ENCODE assay signal across 20 cellular contexts in the genomic region with DNA sequence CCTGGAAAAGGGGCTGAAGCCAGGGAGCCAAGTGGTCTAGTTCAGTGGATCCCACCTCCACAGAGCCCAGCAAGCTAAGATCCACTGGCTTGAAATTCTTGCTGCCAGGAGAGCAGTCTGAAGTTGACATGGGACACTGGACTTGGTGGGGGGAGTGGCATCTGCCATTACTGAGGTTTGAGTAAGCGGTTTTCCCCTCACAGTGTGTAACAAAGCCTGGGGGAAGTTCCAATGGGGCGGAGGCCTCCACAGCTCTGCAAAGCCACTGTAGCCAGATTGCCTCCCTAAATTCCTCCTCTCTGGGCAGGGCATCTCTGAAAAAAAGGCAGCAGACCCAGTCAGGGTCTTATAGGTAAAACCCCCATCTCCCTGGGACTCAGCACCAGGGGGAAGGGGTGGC.
"Had no signal": no experiment of that assay in that cellular context is flagged by ENCODE, and none has a peak within 500 bp of the region (broad histone marks: within the 10 kb centered on the region; RNA-seq: fewer than 3 reads in every experiment).

No MANE protein-coding gene starts in this region.

- H3K27ac ChIP-seq: body of pancreas, epithelial cell of prostate, spleen, tibial artery had no signal

- H3K4me1 ChIP-seq: body of pancreas, spleen had no signal

- H3K36me3 ChIP-seq: spleen, tibial artery had no signal

- H3K4me3 ChIP-seq: body of pancreas, lung, spleen, tibial artery had no signal

- ATAC-seq: body of pancreas had no signal

- DNase-seq: activated CD4-positive, alpha-beta memory T cell treated with anti-CD3 and anti-CD28 coated beads, Interleukin-2, amount 10 ng/mL, durations not matched to agents 7 days and 5 days; activated CD4-positive, alpha-beta T cell treated with anti-CD3 and anti-CD28 coated beads for 48 hours; activated CD4-positive, CD25-positive, alpha-beta regulatory T cell; activated naive CD4-positive, alpha-beta T cell treated with Interleukin-2 at 50 U/mL for 16 hours; activated T-cell treated with anti-CD3 and anti-CD28 coated beads, Interleukin-2, amount 50 U/mL, for 1 hour; body of pancreas; endodermal cell; foreskin melanocyte; glutamatergic neuron; hypothalamus; islet precursor cell; retina; spleen; stimulated activated CD4-positive, alpha-beta T cell treated with anti-CD3 and anti-CD28 coated beads, Interleukin-4, amount 100 ng/mL, for 4 hours; stimulated activated naive CD4-positive, alpha-beta T cell treated with Interleukin-2 at 50 U/mL for 16 hours; substantia nigra; T-helper 9 cell; tibial artery had no signal

- H3K9me3 ChIP-seq: body of pancreas, tibial artery had no signal

- H3K27me3 ChIP-seq: body of pancreas, spleen, tibial artery had no signal
